ENCODE assay signal across 1 cellular context in the genomic region with DNA sequence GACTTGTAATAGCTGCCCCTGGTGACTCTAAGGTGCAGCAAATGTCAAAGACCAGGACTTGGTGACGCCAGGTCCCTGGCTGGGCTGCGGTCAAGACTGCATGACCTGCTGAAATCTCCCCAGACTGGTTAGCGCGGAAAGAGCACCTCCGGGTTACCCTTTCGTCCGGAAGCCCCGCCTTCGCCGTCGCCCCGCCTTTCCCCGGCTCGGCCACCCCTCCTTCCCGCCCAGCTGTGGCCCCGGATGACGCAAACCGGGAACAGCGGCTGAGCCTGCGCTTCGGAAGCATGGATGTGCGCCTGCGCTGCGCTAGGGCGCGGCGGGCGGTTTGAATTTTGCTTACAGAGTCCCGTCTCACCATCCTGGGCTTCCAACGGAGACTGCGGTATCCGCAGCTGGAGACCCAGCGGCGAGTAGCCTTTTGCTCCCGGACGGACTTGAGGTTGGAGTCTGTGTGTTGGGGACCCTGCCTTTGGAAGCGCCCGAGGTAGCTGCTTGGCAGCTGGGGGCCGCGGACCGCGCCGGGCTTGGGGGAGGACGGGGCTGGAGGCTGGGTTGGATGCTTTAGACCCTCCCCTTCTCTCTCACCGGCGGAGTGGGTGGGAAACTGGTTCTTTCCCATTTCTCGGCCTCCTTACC.
TF ChIP-seq lines count a peak whose summit lies in the region.

A gene with protein sequence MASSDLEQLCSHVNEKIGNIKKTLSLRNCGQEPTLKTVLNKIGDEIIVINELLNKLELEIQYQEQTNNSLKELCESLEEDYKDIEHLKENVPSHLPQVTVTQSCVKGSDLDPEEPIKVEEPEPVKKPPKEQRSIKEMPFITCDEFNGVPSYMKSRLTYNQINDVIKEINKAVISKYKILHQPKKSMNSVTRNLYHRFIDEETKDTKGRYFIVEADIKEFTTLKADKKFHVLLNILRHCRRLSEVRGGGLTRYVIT (plus strand): TSS at position 294 of the 639 bp plus-strand sequence. CDS start 785 bp downstream, outside the sequence.

TF ChIP-seq in HepG2, 621 proteins besides CTCF, POLR2A, EP300 and RAD21 (continued from another document and continues in another):
- TF ChIP-seq RFX5 (IDR thresholded peaks at IDR 0.05; ENCODE audit: low read depth, low read length) (no peak), PCBP2 (optimal IDR thresholded peaks at IDR 0.05; ENCODE audit: low read depth, low read length, poor library complexity, severe bottlenecking) (no peak), ARHGAP35 (CRISPR knock-in tag; IDR thresholded peaks at IDR 0.05; ENCODE audit: borderline replicate concordance) (peak; percentile 47; the same call in 1 of the 2 replicates), ZNF83 (CRISPR knock-in tag; IDR thresholded peaks at IDR 0.05; ENCODE audit: borderline replicate concordance) (no peak; the same call in 1 of the 2 replicates), ZNF574 (CRISPR knock-in tag; IDR thresholded peaks at IDR 0.05) (peak; percentile 75), ZNF260 (CRISPR knock-in tag; IDR thresholded peaks at IDR 0.05; ENCODE audit: borderline replicate concordance, low read depth) (no peak), CEBPB (IDR thresholded peaks at IDR 0.05; ENCODE audit: borderline replicate concordance, low read depth, low read length) (peak; percentile 93), ZEB1 (IDR thresholded peaks at IDR 0.05; ENCODE audit: insufficient replicate concordance, low read depth) (no peak), KDM6A (CRISPR knock-in tag; IDR thresholded peaks at IDR 0.05; ENCODE audit: low read depth) (no peak), ZNF343 (CRISPR knock-in tag; IDR thresholded peaks at IDR 0.05) (peak; percentile 33; the same call in 1 of the 2 replicates), WIZ (CRISPR knock-in tag; IDR thresholded peaks at IDR 0.05) (no peak), ZNF280B (CRISPR knock-in tag; IDR thresholded peaks at IDR 0.05; ENCODE audit: borderline replicate concordance) (peak; percentile 71; the same call in 1 of the 2 replicates), SMARCC2 (IDR thresholded peaks at IDR 0.05) (no peak), FOXC1 (CRISPR knock-in tag; IDR thresholded peaks at IDR 0.05; ENCODE audit: borderline replicate concordance) (no peak; the same call in 1 of the 2 replicates), NFRKB (IDR thresholded peaks at IDR 0.05) (no peak), RBFOX2 (IDR thresholded peaks at IDR 0.05; ENCODE audit: low read depth, low read length) (peak; percentile 79), TMF1 (CRISPR knock-in tag; IDR thresholded peaks at IDR 0.05; ENCODE audit: low read depth) (peak; percentile 47; the same call in 1 of the 2 replicates), THAP11 (CRISPR knock-in tag; IDR thresholded peaks at IDR 0.05) (peak; percentile 82), MBD4 (IDR thresholded peaks at IDR 0.05; ENCODE audit: borderline replicate concordance, low read length) (no peak), MIER2 (CRISPR knock-in tag; IDR thresholded peaks at IDR 0.05) (no peak; the same call in 1 of the 2 replicates), NR2C2 (CRISPR knock-in tag; IDR thresholded peaks at IDR 0.05; ENCODE audit: borderline replicate concordance) (peak; percentile 91), FOXA1 (IDR thresholded peaks at IDR 0.05) (no peak), FOXA1 (CRISPR knock-in tag; IDR thresholded peaks at IDR 0.05) (peak; percentile 16; the same call in 1 of the 2 replicates), PHF5A (CRISPR knock-in tag; IDR thresholded peaks at IDR 0.05; ENCODE audit: low read depth, unreplicated experiment) (no peak), RARG (CRISPR knock-in tag; IDR thresholded peaks at IDR 0.05; ENCODE audit: low read depth) (no peak), ZNF766 (CRISPR knock-in tag; IDR thresholded peaks at IDR 0.05; ENCODE audit: borderline replicate concordance) (no peak), ZNF225 (CRISPR knock-in tag; IDR thresholded peaks at IDR 0.05) (0 out of 2 replicates have a peak, but pooled peaks have one; percentile 27), ZBTB1 (CRISPR knock-in tag; IDR thresholded peaks at IDR 0.05; ENCODE audit: borderline replicate concordance) (no peak), POLR2AphosphoS5 (IDR thresholded peaks at IDR 0.05; ENCODE audit: low read depth, low read length) (peak; percentile 98), ZNF318 (CRISPR knock-in tag; IDR thresholded peaks at IDR 0.05) (no peak), REL (CRISPR knock-in tag; conservative IDR thresholded peaks at IDR 0.05) (no peak), ZNF770 (CRISPR knock-in tag; IDR thresholded peaks at IDR 0.05) (no peak; the same call in 1 of the 2 replicates), ZSCAN20 (CRISPR knock-in tag; IDR thresholded peaks at IDR 0.05; ENCODE audit: borderline replicate concordance) (no peak), SNAPC2 (CRISPR knock-in tag; IDR thresholded peaks at IDR 0.05) (no peak)
- TF ChIP-seq, protein P1, sequence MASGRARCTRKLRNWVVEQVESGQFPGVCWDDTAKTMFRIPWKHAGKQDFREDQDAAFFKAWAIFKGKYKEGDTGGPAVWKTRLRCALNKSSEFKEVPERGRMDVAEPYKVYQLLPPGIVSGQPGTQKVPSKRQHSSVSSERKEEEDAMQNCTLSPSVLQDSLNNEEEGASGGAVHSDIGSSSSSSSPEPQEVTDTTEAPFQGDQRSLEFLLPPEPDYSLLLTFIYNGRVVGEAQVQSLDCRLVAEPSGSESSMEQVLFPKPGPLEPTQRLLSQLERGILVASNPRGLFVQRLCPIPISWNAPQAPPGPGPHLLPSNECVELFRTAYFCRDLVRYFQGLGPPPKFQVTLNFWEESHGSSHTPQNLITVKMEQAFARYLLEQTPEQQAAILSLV (CRISPR knock-in tag; IDR thresholded peaks at IDR 0.05; ENCODE audit: borderline replicate concordance) = peak; percentile 74; the same call in 1 of the 2 replicates
- TF ChIP-seq, protein P2, sequence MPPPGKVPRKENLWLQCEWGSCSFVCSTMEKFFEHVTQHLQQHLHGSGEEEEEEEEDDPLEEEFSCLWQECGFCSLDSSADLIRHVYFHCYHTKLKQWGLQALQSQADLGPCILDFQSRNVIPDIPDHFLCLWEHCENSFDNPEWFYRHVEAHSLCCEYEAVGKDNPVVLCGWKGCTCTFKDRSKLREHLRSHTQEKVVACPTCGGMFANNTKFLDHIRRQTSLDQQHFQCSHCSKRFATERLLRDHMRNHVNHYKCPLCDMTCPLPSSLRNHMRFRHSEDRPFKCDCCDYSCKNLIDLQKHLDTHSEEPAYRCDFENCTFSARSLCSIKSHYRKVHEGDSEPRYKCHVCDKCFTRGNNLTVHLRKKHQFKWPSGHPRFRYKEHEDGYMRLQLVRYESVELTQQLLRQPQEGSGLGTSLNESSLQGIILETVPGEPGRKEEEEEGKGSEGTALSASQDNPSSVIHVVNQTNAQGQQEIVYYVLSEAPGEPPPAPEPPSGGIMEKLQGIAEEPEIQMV (CRISPR knock-in tag; IDR thresholded peaks at IDR 0.05; ENCODE audit: low read depth) = peak; percentile 83; the same call in 1 of the 2 replicates
- TF ChIP-seq, protein P3, sequence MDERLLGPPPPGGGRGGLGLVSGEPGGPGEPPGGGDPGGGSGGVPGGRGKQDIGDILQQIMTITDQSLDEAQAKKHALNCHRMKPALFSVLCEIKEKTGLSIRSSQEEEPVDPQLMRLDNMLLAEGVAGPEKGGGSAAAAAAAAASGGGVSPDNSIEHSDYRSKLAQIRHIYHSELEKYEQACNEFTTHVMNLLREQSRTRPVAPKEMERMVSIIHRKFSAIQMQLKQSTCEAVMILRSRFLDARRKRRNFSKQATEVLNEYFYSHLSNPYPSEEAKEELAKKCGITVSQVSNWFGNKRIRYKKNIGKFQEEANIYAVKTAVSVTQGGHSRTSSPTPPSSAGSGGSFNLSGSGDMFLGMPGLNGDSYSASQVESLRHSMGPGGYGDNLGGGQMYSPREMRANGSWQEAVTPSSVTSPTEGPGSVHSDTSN (CRISPR knock-in tag; IDR thresholded peaks at IDR 0.05) = no peak
